ENCODE assay signal across 16 cellular contexts in genomic region chr7:149580328-149580727, GRCh38.
"Had no signal": no experiment of that assay in that cellular context is flagged by ENCODE, and none has a peak within 500 bp of the region (broad histone marks: within the 10 kb centered on the region; RNA-seq: fewer than 3 reads in every experiment).

No MANE protein-coding gene starts in this region.

- ATAC-seq: lower lobe of right lung, upper lobe of right lung had no signal

- H3K27me3 ChIP-seq: SJSA1, spleen, upper lobe of right lung had no signal

- H3K9me3 ChIP-seq: upper lobe of right lung had no signal

- H3K4me3 ChIP-seq: lower lobe of right lung, SJSA1, spleen, upper lobe of right lung had no signal

- H3K27ac ChIP-seq: lower lobe of right lung, parathyroid adenoma, SJSA1, spleen, upper lobe of right lung, WERI-Rb-1 had no signal

- DNase-seq: activated CD4-positive, alpha-beta T cell treated with anti-CD3 and anti-CD28 coated beads, Interleukin-2, amount 50 U/mL, for 4 hours; activated CD8-positive, alpha-beta memory T cell treated with anti-CD3 and anti-CD28 coated beads, Interleukin-2, amount 50 U/mL, for 4 hours; activated gamma-delta T cell treated with Interleukin-2 at 50 U/mL for 16 hours; activated T-cell treated with anti-CD3 and anti-CD28 coated beads, Interleukin-2, amount 50 U/mL, for 4 hours; dermis blood vessel endothelial cell; hypothalamus; lower lobe of right lung; retina; spleen; stimulated activated CD4-positive, alpha-beta T cell treated with anti-CD3 and anti-CD28 coated beads, Interleukin-4, amount 100 ng/mL, for 4 hours; stimulated activated naive CD4-positive, alpha-beta T cell; upper lobe of right lung; WERI-Rb-1 had no signal

- H3K4me1 Mint-ChIP-seq: nephron had no signal

- H3K9ac ChIP-seq: parathyroid adenoma had no signal

- H3K4me1 ChIP-seq: lower lobe of right lung, parathyroid adenoma, SJSA1, spleen, upper lobe of right lung had no signal

- H3K4me3 Mint-ChIP-seq: activated T-cell treated with anti-CD3 and anti-CD28 coated beads, Interleukin-2, amount 50 U/mL, for 4 hours; nephron had no signal

- H3K27ac Mint-ChIP-seq: nephron had no signal
